26 cellular contexts compared by ENCODE assay signal in genomic region chr15:68346986-68347385, GRCh38.
DNase-seq lines count a peak whose midpoint lies in the region; ATAC-seq, FAIRE-seq and TF ChIP-seq lines count a peak whose summit lies in the region.
"Had no signal": no experiment of that assay in that cellular context is flagged by ENCODE, and none has a peak within 500 bp of the region (broad histone marks: within the 10 kb centered on the region; RNA-seq: fewer than 3 reads in every experiment).

No MANE protein-coding gene starts in this region.

- H3K36me3 Mint-ChIP-seq in GM23338 (ENCODE audit: low read depth) (no peaks in the 10 kb centered on the region), MCF 10A (ENCODE audit: insufficient read depth, unreplicated experiment) (peaks cover 5% of the 10 kb centered on the region)
- H3K36me3 Mint-ChIP-seq in dendritic cell treated with granulocyte-macrophage colony-stimulating factor and Interleukin-4, amounts not matched to agents 40 ng/mL and 50 ng/mL, for 4 days (ENCODE audit: low read depth) = peaks cover 73% of the 10 kb centered on the region
- H3K36me3 Mint-ChIP-seq: CD4-positive, alpha-beta memory T cell had no signal

- H3K9me3 Mint-ChIP-seq in GM23338 (no peaks in the 10 kb centered on the region), MCF 10A (ENCODE audit: unreplicated experiment) (no peaks in the 10 kb centered on the region)
- no peaks in the 10 kb centered on the region for H3K9me3 Mint-ChIP-seq in dendritic cell treated with granulocyte-macrophage colony-stimulating factor and Interleukin-4, amounts not matched to agents 40 ng/mL and 50 ng/mL, for 4 days
- H3K9me3 Mint-ChIP-seq: activated CD4-positive, alpha-beta T cell treated with anti-CD3 and anti-CD28 coated beads, Interleukin-2, amount 10 ng/mL, durations not matched to agents 24 days and 14 days; nephron progenitor cell had no signal

- H3K27me3 ChIP-seq in BLaER1 treated with 17β-estradiol and CSF1 and Interleukin-3, amounts not matched to agents 10 nM and 100 nM = peaks cover 0 to 22% (median 0%) of the 10 kb centered on the region in 11 experiments; a peak in 2 of 22 replicates
- H3K27me3 ChIP-seq in GM23338 (ENCODE audit: insufficient read depth) (no peaks in the 10 kb centered on the region), skeletal muscle satellite cell (ENCODE audit: control insufficient read depth, insufficient read depth, low read length) (no peaks in the 10 kb centered on the region)
- H3K27me3 ChIP-seq: heart left ventricle, pancreas, upper lobe of left lung had no signal

- no peaks in the 10 kb centered on the region for H4K20me1 ChIP-seq in BLaER1 treated with 17β-estradiol and CSF1 and Interleukin-3, amounts not matched to agents 10 nM and 100 nM
- no peaks in the 10 kb centered on the region for H4K20me1 ChIP-seq in GM23338 (replicated peaks; ENCODE audit: insufficient read depth)

- ATAC-seq in GM23338 = no peak

- H3K27me3 Mint-ChIP-seq in GM23338 (ENCODE audit: insufficient read depth, low read depth, poor library complexity) = peaks cover 19% of the 10 kb centered on the region
- no peaks in the 10 kb centered on the region for H3K27me3 Mint-ChIP-seq in dendritic cell treated with granulocyte-macrophage colony-stimulating factor and Interleukin-4, amounts not matched to agents 40 ng/mL and 50 ng/mL, for 4 days
- H3K27me3 Mint-ChIP-seq in MCF 10A (ENCODE audit: insufficient read depth, unreplicated experiment) = no peaks in the 10 kb centered on the region
- H3K27me3 Mint-ChIP-seq: activated CD4-positive, alpha-beta T cell treated with anti-CD3 and anti-CD28 coated beads, Interleukin-2, amount 10 ng/mL, durations not matched to agents 24 days and 14 days had no signal

- H3K4me3 ChIP-seq in BLaER1 treated with 17β-estradiol and CSF1 and Interleukin-3, amounts not matched to agents 10 nM and 100 nM = no peak overlapping the region
- H3K4me3 ChIP-seq in GM23338 (no peak overlapping the region), skeletal muscle satellite cell (ENCODE audit: low read length) (no peak overlapping the region)
- H3K4me3 ChIP-seq: heart left ventricle, lung, pancreas, upper lobe of left lung had no signal

- peak overlapping the region in 3 of 11 experiments; percentile 2 to 91 (median 27); a peak in 1 of 22 replicates for H3K27ac ChIP-seq in BLaER1 treated with 17β-estradiol and CSF1 and Interleukin-3, amounts not matched to agents 10 nM and 100 nM
- H3K27ac ChIP-seq in GM23338 (ENCODE audit: low read depth) = no peak overlapping the region
- H3K27ac ChIP-seq: heart left ventricle, pancreas, upper lobe of left lung had no signal

- no peaks in the 10 kb centered on the region for H3K79me2 ChIP-seq in GM23338 (replicated peaks; ENCODE audit: insufficient read depth)

- H3K9me2 ChIP-seq in GM23338 (ENCODE audit: insufficient read depth) = no peaks in the 10 kb centered on the region

- CTCF ChIA-PET in MCF 10A (lab: Yijun Ruan, JAX) = no interaction called here

- H3K4me1 ChIP-seq in BLaER1 treated with 17β-estradiol and CSF1 and Interleukin-3, amounts not matched to agents 10 nM and 100 nM = peaks cover 65 to 100% (median 100%) of the 10 kb centered on the region in 10 experiments
- H3K4me1 ChIP-seq in GM23338 (ENCODE audit: insufficient read depth) (no peaks in the 10 kb centered on the region), skeletal muscle satellite cell (ENCODE audit: control insufficient read depth, insufficient read depth, low read length) (peaks cover 36% of the 10 kb centered on the region)
- H3K4me1 ChIP-seq: pancreas had no signal

- FAIRE-seq in HTR-8/SVneo (lab: Jason Lieb, UNC) = no peak
- FAIRE-seq: H54, pancreas had no signal

- no peak overlapping the region for H3K27ac Mint-ChIP-seq in GM23338
- peak overlapping the region; percentile 34 for H3K27ac Mint-ChIP-seq in dendritic cell treated with granulocyte-macrophage colony-stimulating factor and Interleukin-4, amounts not matched to agents 40 ng/mL and 50 ng/mL, for 4 days
- H3K27ac Mint-ChIP-seq in MCF 10A (ENCODE audit: low read depth, unreplicated experiment) = no peak overlapping the region
- H3K27ac Mint-ChIP-seq: activated CD4-positive, alpha-beta T cell treated with anti-CD3 and anti-CD28 coated beads, Interleukin-2, amount 10 ng/mL, durations not matched to agents 24 days and 14 days; nephron progenitor cell had no signal

- no peak overlapping the region for H3K9ac ChIP-seq in BLaER1 treated with 17β-estradiol and CSF1 and Interleukin-3, amounts not matched to agents 10 nM and 100 nM
- H3K9ac ChIP-seq in skeletal muscle satellite cell (ENCODE audit: low read depth, low read length) = peak overlapping the region; percentile 52

- no TSS peak for BruUV-seq in MCF 10A (replicated peaks; lab: Mats Ljungman, UMichigan)

- no peaks in the 10 kb centered on the region for H3F3A ChIP-seq in GM23338 (replicated peaks; ENCODE audit: low read depth)

- H3K4me1 Mint-ChIP-seq in GM23338 = peaks cover 11% of the 10 kb centered on the region; the same call in 2 of the 3 replicates
- H3K4me1 Mint-ChIP-seq in dendritic cell treated with granulocyte-macrophage colony-stimulating factor and Interleukin-4, amounts not matched to agents 40 ng/mL and 50 ng/mL, for 4 days (ENCODE audit: low read depth) = peaks cover 80% of the 10 kb centered on the region
- H3K4me1 Mint-ChIP-seq in MCF 10A (ENCODE audit: insufficient read depth, unreplicated experiment) = peaks cover 26% of the 10 kb centered on the region
- H3K4me1 Mint-ChIP-seq: CD4-positive, alpha-beta memory T cell had no signal

- 0 out of 2 replicates have a peak overlapping the region, but pooled peaks have one; percentile 52 for H2AFZ ChIP-seq in GM23338

- no peak for TF ChIP-seq CTCF in GM23338 (conservative IDR thresholded peaks at IDR 0.05; ENCODE audit: low read depth in 2 of 2)
- TF ChIP-seq CTCF in MCF 10A (IDR thresholded peaks at IDR 0.05; ENCODE audit: unreplicated experiment) = no peak

- POLR2A ChIA-PET in MCF 10A (lab: Yijun Ruan, JAX) = no interaction called here

- no peaks in the 10 kb centered on the region for H3K9me3 ChIP-seq in BLaER1 treated with 17β-estradiol and CSF1 and Interleukin-3, amounts not matched to agents 10 nM and 100 nM (replicated peaks in 1 of 11)
- no peaks in the 10 kb centered on the region for H3K9me3 ChIP-seq in skeletal muscle satellite cell (replicated peaks; ENCODE audit: low read length)
- H3K9me3 ChIP-seq: heart left ventricle, pancreas, upper lobe of left lung had no signal

- intact Hi-C loops in dendritic cell treated with granulocyte-macrophage colony-stimulating factor and Interleukin-4, amounts not matched to agents 40 ng/mL and 50 ng/mL, for 4 days (cut with micrococcal nuclease) = no loop called here
- intact Hi-C loops in MCF 10A (cut with micrococcal nuclease) = no loop called here

- peak overlapping the region; percentile 41 to 88 (median 80); a peak in 18 of 22 replicates for H3K4me2 ChIP-seq in BLaER1 treated with 17β-estradiol and CSF1 and Interleukin-3, amounts not matched to agents 10 nM and 100 nM
- H3K4me2 ChIP-seq in GM23338 (no peak overlapping the region), skeletal muscle satellite cell (ENCODE audit: low read length) (peak overlapping the region; percentile 54)

- DNase-seq in GM23338 (ENCODE audit: low spot score) (no peak), MCF 10A (ENCODE audit: unreplicated experiment) (no peak), NCI-H1048 (lab: John Stamatoyannopoulos, UW) (no peak), HTR-8/SVneo (ENCODE audit: insufficient read length, low spot score) (no peak)
- DNase-seq: activated CD4-positive, alpha-beta T cell treated with anti-CD3 and anti-CD28 coated beads, Interleukin-2, amount 10 ng/mL, durations not matched to agents 24 days and 14 days; activated naive CD4-positive, alpha-beta T cell treated with Interleukin-2 at 50 U/mL for 16 hours; activated T-cell treated with anti-CD3 and anti-CD28 coated beads, Interleukin-2, amount 50 U/mL, for 48 hours; CD4-positive, alpha-beta memory T cell; DMS 273 treated with DMSO at 0.1 percent for 48 hours; effector CD8-positive, alpha-beta T cell; GDM1; KG1; MM.1S; nephron progenitor cell; pancreas; SHP77; stimulated activated CD4-positive, alpha-beta T cell treated with anti-CD3 and anti-CD28 coated beads, Interleukin-12 subunit alpha, Interleukin-12 subunit beta, amount 100 ng/mL, for 4 hours; stimulated activated CD4-positive, alpha-beta T cell treated with anti-CD3 and anti-CD28 coated beads, Interleukin-4, amount 100 ng/mL, for 1 hour; SW 1271; upper lobe of left lung had no signal

- H3K36me3 ChIP-seq in BLaER1 treated with 17β-estradiol and CSF1 and Interleukin-3, amounts not matched to agents 10 nM and 100 nM = no peaks in the 10 kb centered on the region
- H3K36me3 ChIP-seq in GM23338 (ENCODE audit: insufficient read depth) (no peaks in the 10 kb centered on the region), skeletal muscle satellite cell (ENCODE audit: insufficient read depth, low read length) (no peaks in the 10 kb centered on the region)
- H3K36me3 ChIP-seq: pancreas, upper lobe of left lung had no signal

- H3K4me3 Mint-ChIP-seq in GM23338 = no peak overlapping the region
- no peak overlapping the region for H3K4me3 Mint-ChIP-seq in dendritic cell treated with granulocyte-macrophage colony-stimulating factor and Interleukin-4, amounts not matched to agents 40 ng/mL and 50 ng/mL, for 4 days
- no peak overlapping the region for H3K4me3 Mint-ChIP-seq in MCF 10A (ENCODE audit: unreplicated experiment)
- H3K4me3 Mint-ChIP-seq: activated CD4-positive, alpha-beta T cell treated with anti-CD3 and anti-CD28 coated beads, Interleukin-2, amount 10 ng/mL, durations not matched to agents 24 days and 14 days; CD4-positive, alpha-beta memory T cell; nephron progenitor cell had no signal

TF ChIP-seq in GM23338, 12 proteins besides CTCF, POLR2A, EP300 and RAD21 (continues in another document):
- no peak for TF ChIP-seq EZH2 (IDR thresholded peaks at IDR 0.05; ENCODE audit: low read depth, unreplicated experiment)
